1 cellular context compared by ENCODE assay signal in genomic region chr22:19595532-19595931, GRCh38.
TF ChIP-seq lines count a peak whose summit lies in the region.

No MANE protein-coding gene starts in this region.

TF ChIP-seq in K562, 482 proteins besides CTCF, POLR2A, EP300 and RAD21 (continued from another document):
- TF ChIP-seq ZMIZ1 (IDR thresholded peaks at IDR 0.05; ENCODE audit: low read depth in 2 of 2, low read length in 2 of 2): no peak
- peak; percentile 73; the same call in 1 of the 2 replicates for TF ChIP-seq PRMT5 (CRISPR knock-in tag; IDR thresholded peaks at IDR 0.05)
- TF ChIP-seq ZSCAN29 (IDR thresholded peaks at IDR 0.05): 0 out of 2 replicates have a peak, but pooled peaks have one; percentile 7
- no peak for TF ChIP-seq NCOA6 (IDR thresholded peaks at IDR 0.05)
- no peak for TF ChIP-seq HMGXB4 (CRISPR knock-in tag; IDR thresholded peaks at IDR 0.05)
- 0 out of 2 replicates have a peak, but pooled peaks have one; percentile 15 for TF ChIP-seq ETS1 (conservative IDR thresholded peaks at IDR 0.05; ENCODE audit: control insufficient read depth, low read depth, low read length)
- TF ChIP-seq ZNF511 (CRISPR knock-in tag; IDR thresholded peaks at IDR 0.05): 0 out of 2 replicates have a peak, but pooled peaks have one; percentile 19
- TF ChIP-seq RCOR1 (IDR thresholded peaks at IDR 0.05; ENCODE audit: borderline replicate concordance in 1 of 2, low read depth in 2 of 2, low read length in 2 of 2): peak in 1 of 2 experiments; percentile 11; a peak in 1 of 4 replicates
- TF ChIP-seq PML (IDR thresholded peaks at IDR 0.05; ENCODE audit: low read length): no peak
- 0 out of 2 replicates have a peak, but pooled peaks have one; percentile 28 for TF ChIP-seq THAP12 (CRISPR knock-in tag; IDR thresholded peaks at IDR 0.05)
- no peak for TF ChIP-seq SMAD1 (IDR thresholded peaks at IDR 0.05; ENCODE audit: low read depth, low read length, partially characterized antibody)
- TF ChIP-seq XRCC5 (IDR thresholded peaks at IDR 0.05; ENCODE audit: low read depth, low read length): 0 out of 2 replicates have a peak, but pooled peaks have one; percentile 29
- TF ChIP-seq OTX1 (CRISPR knock-in tag; IDR thresholded peaks at IDR 0.05): 0 out of 2 replicates have a peak, but pooled peaks have one; percentile 36
- TF ChIP-seq ZBTB40 (IDR thresholded peaks at IDR 0.05): no peak
- no peak for TF ChIP-seq ZBTB40 (CRISPR knock-in tag; IDR thresholded peaks at IDR 0.05)
- peak; percentile 68 to 70; a peak in 1 of 4 replicates for TF ChIP-seq MCM7 (IDR thresholded peaks at IDR 0.05)
- no peak for TF ChIP-seq PCBP1 (IDR thresholded peaks at IDR 0.05; ENCODE audit: low read depth, low read length, poor library complexity, severe bottlenecking)
- TF ChIP-seq EZH2 (IDR thresholded peaks at IDR 0.05; ENCODE audit: borderline replicate concordance, low read depth, low read length): 0 out of 2 replicates have a peak, but pooled peaks have one; percentile 67
- no peak for TF ChIP-seq CAMTA2 (CRISPR knock-in tag; conservative IDR thresholded peaks at IDR 0.05)
- no peak for TF ChIP-seq BRCA1 (IDR thresholded peaks at IDR 0.05)
- 0 out of 2 replicates have a peak, but pooled peaks have one; percentile 27 for TF ChIP-seq BRCA1 (CRISPR knock-in tag; IDR thresholded peaks at IDR 0.05)
- 0 out of 2 replicates have a peak, but pooled peaks have one; percentile 43 for TF ChIP-seq EHMT2 (IDR thresholded peaks at IDR 0.05)
- 0 out of 2 replicates have a peak, but pooled peaks have one; percentile 78 for TF ChIP-seq THRB (CRISPR knock-in tag; conservative IDR thresholded peaks at IDR 0.05)
- no peak for TF ChIP-seq ZNF395 (CRISPR knock-in tag; IDR thresholded peaks at IDR 0.05)
